Comparison of ENCODE assay signal across 10 cellular contexts in genomic region chr17:35744830-35745229, GRCh38. TPM values are rescaled to one million over a fixed set of nuclear protein-coding genes. Genes with fewer than 3 reads are reported as not detected.
"Had no signal": no experiment of that assay in that cellular context is flagged by ENCODE, and none has a peak within 500 bp of the region (broad histone marks: within the 10 kb centered on the region; RNA-seq: fewer than 3 reads in every experiment).

No MANE protein-coding gene starts in this region.

- DNase-seq: H9, HCEC 1CT, IMR-90, KG1 had no signal

- H3K4me2 ChIP-seq: GM23338 had no signal

- ATAC-seq: GM23338, K562 had no signal

- H3K4me3 Mint-ChIP-seq: GM23338, H9 had no signal

- H3K4me3 ChIP-seq: GM23338, K562 had no signal

- H3K27ac Mint-ChIP-seq: GM23338, H9 had no signal

- H2AFZ ChIP-seq: GM23338 had no signal

- FAIRE-seq: H1, H54, HTR-8/SVneo, K562 had no signal

RNA-seq across cellular contexts. Expression of gene GAS2L2, which starts 8.2 kb away (rescaled TPM):
- total RNA-seq: GM23338, H9, IMR-90, K562 had no signal
- polyA plus RNA-seq: K562 had no signal

RNA-seq across cellular contexts. Expression of gene C17orf50, which starts 15.9 kb away (rescaled TPM):
- total RNA-seq: H1, H9, HT-29, IMR-90, K562 had no signal
- polyA plus RNA-seq: IMR-90, K562 had no signal

RNA-seq across cellular contexts. Expression of gene MMP28, which starts 50.6 kb away (rescaled TPM):
- total RNA-seq: GM23338, H1, H9, K562 had no signal
- polyA plus RNA-seq: GM23338, H1, IMR-90, K562 had no signal
